ENCODE assay signal across 20 cellular contexts in the genomic region with DNA sequence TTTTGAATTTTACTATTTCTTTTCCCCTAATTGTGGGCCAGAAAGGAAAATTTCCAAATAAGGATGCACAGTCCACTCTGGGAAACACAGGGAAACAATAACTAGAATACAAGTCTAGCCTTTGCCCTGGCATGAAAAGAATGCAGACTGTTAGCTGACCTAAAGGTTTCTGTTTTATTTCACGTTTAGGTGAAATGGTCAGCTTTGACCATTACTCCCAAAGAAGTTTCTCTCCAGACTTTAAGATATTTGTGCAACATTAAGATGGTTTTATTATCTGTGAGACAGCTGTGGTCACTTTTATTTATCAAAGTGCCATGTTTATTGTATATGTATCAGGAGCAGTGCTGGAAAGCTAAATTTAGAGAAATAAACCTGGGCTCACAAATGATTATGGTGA.
A peak's percentile ranks its signal among the peaks of the same experiment; 100 is the strongest.
DNase-seq lines count a peak whose midpoint lies in the region; ATAC-seq and TF ChIP-seq lines count a peak whose summit lies in the region.
"Had no signal": no experiment of that assay in that cellular context is flagged by ENCODE, and none has a peak within 500 bp of the region (broad histone marks: within the 10 kb centered on the region; RNA-seq: fewer than 3 reads in every experiment).

No MANE protein-coding gene starts in this region.

- peak; percentile 26 to 50 for DNase-seq in cardiac muscle cell (ENCODE audit: low read depth in 1 of 2, low spot score in 1 of 2)
- DNase-seq in left cardiac atrium: no peak
- DNase-seq in adipocyte (ENCODE audit: low read depth): peak; percentile 30
- no peak for DNase-seq in smooth muscle cell (lab: John Stamatoyannopoulos, UW; ENCODE audit: unreplicated experiment)
- no peak for DNase-seq in Karpas-422
- DNase-seq in substantia nigra (lab: John Stamatoyannopoulos, UW): no peak
- DNase-seq in NCI-H82 (lab: John Stamatoyannopoulos, UW): no peak
- DNase-seq: 8988T; activated CD4-positive, alpha-beta T cell treated with anti-CD3 and anti-CD28 coated beads for 1 hour; activated naive CD8-positive, alpha-beta T cell treated with anti-CD3 and anti-CD28 coated beads, Interleukin-2, amount 10 ng/mL, durations not matched to agents 7 days and 5 days; naive B cell; NCI-H1694; NCI-H748 treated with DMSO at 0.1 percent for 48 hours; ovary; PC-3; sigmoid colon; stimulated activated CD4-positive, alpha-beta T cell treated with anti-CD3 and anti-CD28 coated beads, Interleukin-2, amount 100 ng/mL, for 48 hours had no signal

- no peaks in the 10 kb centered on the region for H3K9me3 ChIP-seq in cardiac muscle cell (ENCODE audit: low read depth)
- no peaks in the 10 kb centered on the region for H3K9me3 ChIP-seq in adipocyte (ENCODE audit: control insufficient read depth, low read length)
- H3K9me3 ChIP-seq in iPS-20b (ENCODE audit: insufficient read depth, low read depth, low read length): no peaks in the 10 kb centered on the region
- no peaks in the 10 kb centered on the region for H3K9me3 ChIP-seq in smooth muscle cell (replicated peaks; ENCODE audit: low read depth)
- H3K9me3 ChIP-seq in Karpas-422 (ENCODE audit: low read length): no peaks in the 10 kb centered on the region
- H3K9me3 ChIP-seq: BLaER1 treated with 17β-estradiol and CSF1 and Interleukin-3, amounts not matched to agents 10 nM and 100 nM; ovary; sigmoid colon had no signal

- H3K4me2 ChIP-seq in smooth muscle cell: peak overlapping the region; percentile 14
- no peak overlapping the region for H3K4me2 ChIP-seq in Karpas-422 (ENCODE audit: low read depth, low read length, poor library complexity, severe bottlenecking)
- H3K4me2 ChIP-seq: BLaER1 treated with 17β-estradiol and CSF1 and Interleukin-3, amounts not matched to agents 10 nM and 100 nM had no signal

- H3K36me3 ChIP-seq in cardiac muscle cell (no peaks in the 10 kb centered on the region), adipocyte (ENCODE audit: control insufficient read depth, insufficient read depth, low read length, severe bottlenecking) (no peaks in the 10 kb centered on the region), iPS-20b (ENCODE audit: insufficient read depth, low read depth, low read length) (no peaks in the 10 kb centered on the region), smooth muscle cell (ENCODE audit: low read depth) (no peaks in the 10 kb centered on the region), Karpas-422 (ENCODE audit: insufficient read depth, low read length) (no peaks in the 10 kb centered on the region)
- H3K36me3 ChIP-seq: ovary, sigmoid colon had no signal

- H3K79me2 ChIP-seq in smooth muscle cell (ENCODE audit: low read depth): peaks cover 89% of the 10 kb centered on the region
- no peaks in the 10 kb centered on the region for H3K79me2 ChIP-seq in Karpas-422 (ENCODE audit: low read length)

- H4K20me1 ChIP-seq in smooth muscle cell (ENCODE audit: low read depth): peaks cover 64% of the 10 kb centered on the region
- no peaks in the 10 kb centered on the region for H4K20me1 ChIP-seq in Karpas-422 (ENCODE audit: insufficient read depth, low read depth, low read length)

- peak overlapping the region; percentile 83 for H3K27ac ChIP-seq in cardiac muscle cell
- H3K27ac ChIP-seq in iPS-20b (ENCODE audit: low read length): no peak overlapping the region
- H3K27ac ChIP-seq in smooth muscle cell (ENCODE audit: low read depth): peak overlapping the region; percentile 65
- H3K27ac ChIP-seq in Karpas-422 (ENCODE audit: low read length): no peak overlapping the region
- H3K27ac ChIP-seq in substantia nigra (ENCODE audit: low read depth, low read length, poor library complexity, severe bottlenecking): no peak overlapping the region
- H3K27ac ChIP-seq: BLaER1 treated with 17β-estradiol and CSF1 and Interleukin-3, amounts not matched to agents 10 nM and 100 nM; sigmoid colon had no signal

- no peaks in the 10 kb centered on the region for H3K27me3 ChIP-seq in cardiac muscle cell
- no peaks in the 10 kb centered on the region for H3K27me3 ChIP-seq in adipocyte (replicated peaks; ENCODE audit: control insufficient read depth, insufficient read depth, low read length)
- H3K27me3 ChIP-seq in iPS-20b (ENCODE audit: insufficient read depth, low read length): no peaks in the 10 kb centered on the region
- H3K27me3 ChIP-seq in smooth muscle cell (ENCODE audit: low read depth): no peaks in the 10 kb centered on the region
- H3K27me3 ChIP-seq in Karpas-422 (ENCODE audit: low read length): no peaks in the 10 kb centered on the region
- H3K27me3 ChIP-seq: BLaER1 treated with 17β-estradiol and CSF1 and Interleukin-3, amounts not matched to agents 10 nM and 100 nM; ovary; sigmoid colon had no signal

- TF ChIP-seq CTCF in cardiac muscle cell (IDR thresholded peaks at IDR 0.05; ENCODE audit: low read depth, low read length) (no peak), smooth muscle cell (IDR thresholded peaks at IDR 0.05; ENCODE audit: borderline replicate concordance, insufficient read depth, poor library complexity, severe bottlenecking) (no peak)

- H2AFZ ChIP-seq in smooth muscle cell (ENCODE audit: low read depth): no peak overlapping the region
- H2AFZ ChIP-seq in Karpas-422 (ENCODE audit: low read length): no peak overlapping the region

- H3K4me1 ChIP-seq in cardiac muscle cell (ENCODE audit: low read depth) (peaks cover 18% of the 10 kb centered on the region), adipocyte (ENCODE audit: control insufficient read depth, insufficient read depth, low read length) (no peaks in the 10 kb centered on the region), iPS-20b (ENCODE audit: insufficient read depth, low read length) (peaks cover 50% of the 10 kb centered on the region), smooth muscle cell (ENCODE audit: low read depth) (peaks cover 27% of the 10 kb centered on the region), Karpas-422 (ENCODE audit: low read length) (no peaks in the 10 kb centered on the region)
- H3K4me1 ChIP-seq: sigmoid colon had no signal

- H3K9ac ChIP-seq in adipocyte (ENCODE audit: low read length) (no peak overlapping the region), iPS-20b (ENCODE audit: low read depth, low read length) (peak overlapping the region; percentile 1; the same call in 1 of the 2 replicates), smooth muscle cell (ENCODE audit: low read depth) (no peak overlapping the region), Karpas-422 (ENCODE audit: low read length) (no peak overlapping the region)
- H3K9ac ChIP-seq: BLaER1 treated with 17β-estradiol and CSF1 and Interleukin-3, amounts not matched to agents 10 nM and 100 nM had no signal

- no peaks in the 10 kb centered on the region for H3K9me2 ChIP-seq in Karpas-422 (replicated peaks; ENCODE audit: insufficient read depth, low read length)

- no peaks in the 10 kb centered on the region for H3F3A ChIP-seq in smooth muscle cell (ENCODE audit: low read depth)

- 16% methylated on average over 1 of the region's 1 CpG for WGBS in smooth muscle cell (ENCODE audit: low lambda C conversion rate)

- H3K4me3 ChIP-seq in cardiac muscle cell (no peak overlapping the region), adipocyte (ENCODE audit: low read length) (no peak overlapping the region), iPS-20b (ENCODE audit: low read length) (no peak overlapping the region), smooth muscle cell (no peak overlapping the region), Karpas-422 (ENCODE audit: low read length) (no peak overlapping the region)
- H3K4me3 ChIP-seq: BLaER1 treated with 17β-estradiol and CSF1 and Interleukin-3, amounts not matched to agents 10 nM and 100 nM; ovary; sigmoid colon had no signal

- no peak for ATAC-seq in left cardiac atrium
- ATAC-seq: esophagus mucosa, PC-3 had no signal

- intact Hi-C loops in left cardiac atrium (cut with DNase I): no loop called here

Comparison
In these comparisons a context has a peak if more than half of its experiments do, and no peak if none do; other contexts are left out.
1. DNase-seq: peak in cardiac muscle cell (2 of 2) and adipocyte (single experiment); none in left cardiac atrium (single experiment), smooth muscle cell (single experiment), Karpas-422 (single experiment), substantia nigra (0 of 49) and NCI-H82 (single experiment).
2. H3K27ac ChIP-seq: peak in cardiac muscle cell (single experiment) and smooth muscle cell (single experiment); none in iPS-20b (single experiment), Karpas-422 (single experiment) and substantia nigra (single experiment).